ENCODE assay signal across 8 cellular contexts in genomic region chr10:67849331-67850011, GRCh38. TPM values are rescaled to one million over a fixed set of nuclear protein-coding genes. Genes with fewer than 3 reads are reported as not detected.
DNase-seq lines count a peak whose midpoint lies in the region; ATAC-seq, FAIRE-seq and TF ChIP-seq lines count a peak whose summit lies in the region.

No MANE protein-coding gene starts in this region.

- ATAC-seq in HG02642 (IDR thresholded peaks at IDR 0.05; ENCODE audit: poor library complexity, unreplicated experiment) (peak; percentile 96), pancreas (peak; percentile 97 to 99 (median 98))
- ATAC-seq in activated naive CD8-positive, alpha-beta T cell treated with anti-CD3 and anti-CD28 coated beads, Interleukin-2, amount 10 ng/mL, durations not matched to agents 7 days and 5 days (ENCODE audit: low read depth), result peak; percentile 99

- H3K27me3 Mint-ChIP-seq in activated naive CD8-positive, alpha-beta T cell treated with anti-CD3 and anti-CD28 coated beads, Interleukin-2, amount 10 ng/mL, durations not matched to agents 7 days and 5 days, result no peaks in the 10 kb centered on the region

- peak overlapping the region; percentile 96 for H3K27ac Mint-ChIP-seq in activated naive CD8-positive, alpha-beta T cell treated with anti-CD3 and anti-CD28 coated beads, Interleukin-2, amount 10 ng/mL, durations not matched to agents 7 days and 5 days

- H3K4me3 Mint-ChIP-seq in activated naive CD8-positive, alpha-beta T cell treated with anti-CD3 and anti-CD28 coated beads, Interleukin-2, amount 10 ng/mL, durations not matched to agents 7 days and 5 days, result peak overlapping the region; percentile 96

- no peaks in the 10 kb centered on the region for H3K27me3 ChIP-seq in cardiac muscle cell
- no peaks in the 10 kb centered on the region for H3K27me3 ChIP-seq in pancreas
- H3K27me3 ChIP-seq in tibial artery, result no peaks in the 10 kb centered on the region

- H3K4me1 Mint-ChIP-seq in activated naive CD8-positive, alpha-beta T cell treated with anti-CD3 and anti-CD28 coated beads, Interleukin-2, amount 10 ng/mL, durations not matched to agents 7 days and 5 days, result peaks cover 6% of the 10 kb centered on the region

- DNase-seq in NCI-H1105 (lab: John Stamatoyannopoulos, UW), result peak; percentile 78
- peak; percentile 93 for DNase-seq in SKM-1 (lab: John Stamatoyannopoulos, UW; ENCODE audit: unreplicated experiment)
- peak; percentile 93 for DNase-seq in activated naive CD8-positive, alpha-beta T cell treated with anti-CD3 and anti-CD28 coated beads, Interleukin-2, amount 10 ng/mL, durations not matched to agents 7 days and 5 days
- peak; percentile 94 to 97 for DNase-seq in cardiac muscle cell (ENCODE audit: low read depth in 1 of 2, low spot score in 1 of 2)
- DNase-seq in pancreas, result peak; percentile 93 to 96 (median 94)
- peak; percentile 95 to 96 for DNase-seq in tibial artery

- no peaks in the 10 kb centered on the region for H3K9me3 Mint-ChIP-seq in activated naive CD8-positive, alpha-beta T cell treated with anti-CD3 and anti-CD28 coated beads, Interleukin-2, amount 10 ng/mL, durations not matched to agents 7 days and 5 days

- POLR2A ChIA-PET in activated naive CD8-positive, alpha-beta T cell treated with anti-CD3 and anti-CD28 coated beads, Interleukin-2, amount 10 ng/mL, durations not matched to agents 7 days and 5 days (lab: Charles Lee), result interaction anchor here (0.6 to 1.4 kb wide), 11 partner anchors 12 to 498 kb away, joined by 3 to 8 read pairs (median 5); partner anchors contain the start of genes DNAJC12, HNRNPH3 and SIRT1

- TF ChIP-seq CTCF in cardiac muscle cell (IDR thresholded peaks at IDR 0.05; ENCODE audit: low read depth, low read length) (peak; percentile 2), pancreas (IDR thresholded peaks at IDR 0.05) (no peak), tibial artery (IDR thresholded peaks at IDR 0.05) (peak; percentile 3 to 22)

- H3K4me1 ChIP-seq in cardiac muscle cell (ENCODE audit: low read depth) (peaks cover 3% of the 10 kb centered on the region), pancreas (peaks cover 0 to 6% (median 3%) of the 10 kb centered on the region in 3 donors), tibial artery (peaks cover 0 to 9% (median 4%) of the 10 kb centered on the region in 4 donors)

- WGBS in pancreas, 2 donors, result 0% methylated on average over 36 of the region's 36 CpGs

- H3K9me3 ChIP-seq in cardiac muscle cell (ENCODE audit: low read depth) (no peaks in the 10 kb centered on the region), pancreas (no peaks in the 10 kb centered on the region), tibial artery (no peaks in the 10 kb centered on the region)

- H3K36me3 ChIP-seq in cardiac muscle cell, result no peaks in the 10 kb centered on the region
- H3K36me3 ChIP-seq in pancreas, result no peaks in the 10 kb centered on the region
- H3K36me3 ChIP-seq in tibial artery, result no peaks in the 10 kb centered on the region

- H3K27ac ChIP-seq in cardiac muscle cell, result peak overlapping the region; percentile 98
- peak overlapping the region; percentile 84 to 97 (median 91) for H3K27ac ChIP-seq in pancreas
- peak overlapping the region; percentile 90 to 93 for H3K27ac ChIP-seq in tibial artery

- H3K4me3 ChIP-seq in cardiac muscle cell (peak overlapping the region; percentile 79), pancreas (peak overlapping the region; percentile 58 to 88 (median 62)), tibial artery (peak overlapping the region; percentile 69 to 77)

- H3K36me3 Mint-ChIP-seq in activated naive CD8-positive, alpha-beta T cell treated with anti-CD3 and anti-CD28 coated beads, Interleukin-2, amount 10 ng/mL, durations not matched to agents 7 days and 5 days, result peaks cover 3% of the 10 kb centered on the region

- intact Hi-C loops in pancreas (cut with DNase I), result loop anchor here in 1 of 3 donors (10.0 kb wide), 1 partner anchor 305 kb away; no protein-coding TSS in a partner anchor
- intact Hi-C loops in tibial artery (cut with DNase I; ENCODE audit: low total_unique reads), result no loop called here

- no peak for FAIRE-seq in pancreas (lab: Jason Lieb, UNC)

- TF ChIP-seq POLR2A in GM10847 (IDR thresholded peaks at IDR 0.05; ENCODE audit: extremely low read depth, insufficient read length), result peak; percentile 42

RNA-seq across cellular contexts. Expression of gene DNAJC12, which starts 11.5 kb away (rescaled TPM):
- 1 to 10 TPM; 3.6 to 4.1 TPM for total RNA-seq in activated naive CD8-positive, alpha-beta T cell treated with anti-CD3 and anti-CD28 coated beads, Interleukin-2, amount 10 ng/mL, durations not matched to agents 7 days and 5 days
- total RNA-seq in cardiac muscle cell, result 5.0 and 6.7 TPM in 2 replicates
- 6.0 and 6.6 TPM in 2 replicates for polyA plus RNA-seq in cardiac muscle cell
- 10 to 100 TPM in 5 of 6 donors, 1 to 10 TPM in 1; 8.7 to 29.2 (median 19.6) TPM for total RNA-seq in pancreas
- 10 to 100 TPM; 17.3 to 35.5 TPM for polyA plus RNA-seq in pancreas

RNA-seq across cellular contexts. Expression of gene SIRT1, which starts 35.0 kb away (rescaled TPM):
- total RNA-seq in activated naive CD8-positive, alpha-beta T cell treated with anti-CD3 and anti-CD28 coated beads, Interleukin-2, amount 10 ng/mL, durations not matched to agents 7 days and 5 days, result 10 to 100 TPM; 31.6 to 31.7 TPM
- total RNA-seq in cardiac muscle cell (12.7 and 17.4 TPM in 2 replicates), pancreas (10 to 100 TPM in 4 of 6 donors, 1 to 10 TPM in 2; 8.7 to 15.9 (median 10.6) TPM)
- polyA plus RNA-seq in cardiac muscle cell (19.5 and 20.7 TPM in 2 replicates), pancreas (1 to 10 TPM; 4.8 to 8.9 TPM)

Comparison
In these comparisons a context has a peak if more than half of its experiments do, and no peak if none do; other contexts are left out.
1. Peak in every context shown above with its lines: DNase-seq, ATAC-seq, H3K4me3 ChIP-seq and H3K27ac ChIP-seq.
2. CTCF ChIP-seq: peak in cardiac muscle cell (single experiment) and tibial artery (2 of 2); none in pancreas (0 of 4).